Comparison of ENCODE assay signal across 15 cellular contexts in genomic region chr21:45219517-45219916, GRCh38.
"Had no signal": no experiment of that assay in that cellular context is flagged by ENCODE, and none has a peak within 500 bp of the region (broad histone marks: within the 10 kb centered on the region; RNA-seq: fewer than 3 reads in every experiment).

No MANE protein-coding gene starts in this region.

- H3K27ac Mint-ChIP-seq: activated CD4-positive, alpha-beta T cell treated with anti-CD3 and anti-CD28 coated beads, Interleukin-2, amount 10 ng/mL, durations not matched to agents 7 days and 5 days; activated naive CD4-positive, alpha-beta T cell treated with anti-CD3 and anti-CD28 coated beads, Interleukin-2, amount 10 ng/mL, durations not matched to agents 7 days and 5 days; activated T-helper 2 cell treated with anti-CD3 and anti-CD28 coated beads, Interferon-gamma antibody, Interleukin-2, Interleukin-4, amounts not matched to agents 10 μg/mL and 5 μg/mL and 100 μg/mL, durations not matched to agents 14 hours and 24 hours and 36 hours; natural killer cell; stimulated activated effector memory CD8-positive, alpha-beta T cell treated with anti-CD3 and anti-CD28 coated beads, Interleukin-12 subunit alpha, Interleukin-12 subunit beta, amount 100 ng/mL, for 72 hours; T-helper 1 cell treated with Interleukin-12 subunit alpha and Interleukin-12 subunit beta and Interleukin-4 antibody, amounts not matched to agents 30 μg/mL and 1 μg/mL, for 36 hours had no signal

- H3K4me1 Mint-ChIP-seq: natural killer cell had no signal

- H3K4me3 Mint-ChIP-seq: activated CD4-positive, alpha-beta T cell treated with anti-CD3 and anti-CD28 coated beads, Interleukin-2, amount 10 ng/mL, durations not matched to agents 7 days and 5 days; activated naive CD4-positive, alpha-beta T cell treated with anti-CD3 and anti-CD28 coated beads, Interleukin-2, amount 10 ng/mL, durations not matched to agents 7 days and 5 days; natural killer cell; stimulated activated effector memory CD8-positive, alpha-beta T cell treated with anti-CD3 and anti-CD28 coated beads, Interleukin-12 subunit alpha, Interleukin-12 subunit beta, amount 100 ng/mL, for 72 hours; T-helper 1 cell treated with Interleukin-12 subunit alpha and Interleukin-12 subunit beta and Interleukin-4 antibody, amounts not matched to agents 30 μg/mL and 1 μg/mL, for 36 hours had no signal

- ATAC-seq: right lobe of liver; stimulated activated effector memory CD8-positive, alpha-beta T cell treated with anti-CD3 and anti-CD28 coated beads, Interleukin-12 subunit alpha, Interleukin-12 subunit beta, amount 100 ng/mL, for 72 hours had no signal

- H3K27me3 Mint-ChIP-seq: activated CD4-positive, alpha-beta T cell treated with anti-CD3 and anti-CD28 coated beads, Interleukin-2, amount 10 ng/mL, durations not matched to agents 7 days and 5 days; activated naive CD4-positive, alpha-beta T cell treated with anti-CD3 and anti-CD28 coated beads, Interleukin-2, amount 10 ng/mL, durations not matched to agents 7 days and 5 days had no signal

- H3K4me3 ChIP-seq: adrenal gland, lung, psoas muscle, right lobe of liver, transverse colon had no signal

- H3K27ac ChIP-seq: psoas muscle, right lobe of liver, transverse colon had no signal

- H3K27me3 ChIP-seq: adrenal gland, right lobe of liver, transverse colon had no signal

- H3K4me1 ChIP-seq: adrenal gland, psoas muscle, right lobe of liver, transverse colon had no signal

- H3K36me3 ChIP-seq: right lobe of liver had no signal

- DNase-seq: activated CD4-positive, alpha-beta T cell treated with anti-CD3 and anti-CD28 coated beads, Interleukin-2, amount 10 ng/mL, durations not matched to agents 7 days and 5 days; activated CD4-positive, CD25-positive, alpha-beta regulatory T cell; activated CD8-positive, alpha-beta memory T cell treated with anti-CD3 and anti-CD28 coated beads for 24 hours; activated naive CD4-positive, alpha-beta T cell treated with anti-CD3 and anti-CD28 coated beads, Interleukin-2, amount 10 ng/mL, durations not matched to agents 7 days and 5 days; hippocampal formation; natural killer cell; occipital lobe; right lobe of liver; transverse colon had no signal
